15 cellular contexts compared by ENCODE assay signal in the genomic region with DNA sequence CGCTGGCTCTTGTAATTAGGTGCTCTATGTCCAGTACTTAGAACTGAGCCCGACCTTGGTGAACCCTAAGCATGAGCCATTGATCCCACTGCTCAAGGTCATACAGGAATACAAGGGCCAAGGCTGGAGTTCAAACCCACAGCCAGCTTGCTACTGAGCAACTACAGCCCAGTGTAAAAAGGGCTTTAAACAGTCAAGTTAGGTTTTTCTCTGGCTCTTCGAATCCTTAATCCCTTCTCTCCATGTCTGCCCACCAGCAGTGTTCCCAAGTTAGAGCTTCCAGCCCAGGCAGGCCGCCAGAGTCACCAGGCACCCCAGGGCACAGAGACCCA.
"Had no signal": no experiment of that assay in that cellular context is flagged by ENCODE, and none has a peak within 500 bp of the region (broad histone marks: within the 10 kb centered on the region; RNA-seq: fewer than 3 reads in every experiment).

No MANE protein-coding gene starts in this region.

- H3K27me3 ChIP-seq: ascending aorta, body of pancreas had no signal

- H3K9me3 ChIP-seq: ascending aorta had no signal

- DNase-seq: activated CD4-positive, alpha-beta T cell treated with anti-CD3 and anti-CD28 coated beads for 4 hours; activated CD8-positive, alpha-beta memory T cell treated with anti-CD3 and anti-CD28 coated beads, Interleukin-2, amount 50 U/mL, for 4 hours; activated CD8-positive, alpha-beta T cell treated with anti-CD3 and anti-CD28 coated beads for 36 hours; activated naive CD4-positive, alpha-beta T cell treated with Interleukin-2 at 50 U/mL for 16 hours; activated naive CD8-positive, alpha-beta T cell treated with anti-CD3 and anti-CD28 coated beads, Interleukin-2, amount 50 U/mL, for 24 hours; amniotic stem cell; body of pancreas; Karpas-422; MM.1S; NCI-H1436; NCI-H1694 treated with DMSO at 0.1 percent for 48 hours; T-helper 1 cell had no signal

- H3K36me3 ChIP-seq: ascending aorta had no signal

- H3K4me3 ChIP-seq: ascending aorta, body of pancreas, K562, SK-N-MC had no signal

- H3K27ac ChIP-seq: ascending aorta, body of pancreas, SK-N-MC had no signal

- H3K4me1 ChIP-seq: ascending aorta, body of pancreas had no signal
